In genomic region chr17:15877882-15878500, GRCh38 we compare ENCODE assay signal across 8 cellular contexts.
DNase-seq lines count a peak whose midpoint lies in the region; ATAC-seq, FAIRE-seq and TF ChIP-seq lines count a peak whose summit lies in the region.
"Not testable (repeated sequence)": the region's sequence is repeated elsewhere in the genome, so short reads cannot be mapped to it uniquely, and the experiment has no call there.

No MANE protein-coding gene starts in this region.

- not testable (repeated sequence) for H3K27me3 Mint-ChIP-seq in GM23338 (ENCODE audit: insufficient read depth, low read depth, poor library complexity); astrocyte (ENCODE audit: low read depth, unreplicated experiment); neural crest cell (ENCODE audit: low read depth); type B pancreatic cell

- not testable (repeated sequence) for ATAC-seq in GM23338, PC-3
- peak; percentile 72 for ATAC-seq in esophagus mucosa

- H3K27ac ChIP-seq in GM23338 (ENCODE audit: low read depth); PC-3 (ENCODE audit: low read length); astrocyte (ENCODE audit: low read depth, low read length): not testable (repeated sequence)
- peak overlapping the region; percentile 31; the same call in 1 of the 2 replicates for H3K27ac ChIP-seq in SK-N-MC

- H3K9me3 ChIP-seq in PC-3 (ENCODE audit: low read length); SK-N-MC (ENCODE audit: low read depth, low read length); astrocyte (ENCODE audit: insufficient read depth, low read depth, low read length): not testable (repeated sequence)

- intact Hi-C loops in PC-3 (cut with micrococcal nuclease): not testable (repeated sequence)

- not testable (repeated sequence) for H3K27me3 ChIP-seq in GM23338 (ENCODE audit: insufficient read depth); PC-3 (ENCODE audit: low read length); astrocyte (ENCODE audit: insufficient read depth, low read length); bronchial epithelial cell (ENCODE audit: control insufficient read depth, insufficient read depth, low read length)

- not testable (repeated sequence) for H3K27ac Mint-ChIP-seq in GM23338; astrocyte (ENCODE audit: unreplicated experiment)
- peak overlapping the region; percentile 85 for H3K27ac Mint-ChIP-seq in neural crest cell (ENCODE audit: unreplicated experiment)
- peak overlapping the region; percentile 35 for H3K27ac Mint-ChIP-seq in type B pancreatic cell

- not testable (repeated sequence) for H4K20me1 ChIP-seq in GM23338 (replicated peaks; ENCODE audit: insufficient read depth); PC-3 (ENCODE audit: low read length); astrocyte (ENCODE audit: insufficient read depth, low read length)

- not testable (repeated sequence) for H3K4me2 ChIP-seq in GM23338; PC-3 (ENCODE audit: low read length); astrocyte (ENCODE audit: low read length)

- H3K4me3 ChIP-seq in GM23338; PC-3 (ENCODE audit: low read length); SK-N-MC; astrocyte (ENCODE audit: insufficient read depth, low read depth, low read length); bronchial epithelial cell (ENCODE audit: low read depth, low read length): not testable (repeated sequence)

- not testable (repeated sequence) for H3K9ac ChIP-seq in PC-3 (ENCODE audit: low read length); SK-N-MC (ENCODE audit: insufficient read length); astrocyte (ENCODE audit: low read length)

- not testable (repeated sequence) for H3K36me3 ChIP-seq in GM23338 (ENCODE audit: insufficient read depth); PC-3 (ENCODE audit: low read depth, low read length); SK-N-MC (ENCODE audit: insufficient read depth, low read length); astrocyte (ENCODE audit: insufficient read depth, low read length); bronchial epithelial cell (ENCODE audit: control insufficient read depth, insufficient read depth, low read length)

- not testable (repeated sequence) for H3K4me3 Mint-ChIP-seq in GM23338; astrocyte (ENCODE audit: unreplicated experiment); neural crest cell
- H3K4me3 Mint-ChIP-seq in type B pancreatic cell: peak overlapping the region; percentile 38

- TF ChIP-seq CTCF in GM23338 (conservative IDR thresholded peaks at IDR 0.05; ENCODE audit: low read depth in 2 of 2); PC-3 (conservative IDR thresholded peaks at IDR 0.05; ENCODE audit: low read depth, low read length); astrocyte (IDR thresholded peaks at IDR 0.05; ENCODE audit: insufficient read depth, low read depth, low read length); bronchial epithelial cell (IDR thresholded peaks at IDR 0.05; ENCODE audit: insufficient read depth, low read length, severe bottlenecking); neural crest cell (conservative IDR thresholded peaks at IDR 0.05); type B pancreatic cell (conservative IDR thresholded peaks at IDR 0.05): not testable (repeated sequence)

- DNase-seq in GM23338 (ENCODE audit: low spot score); SK-N-MC (ENCODE audit: low read depth, low spot score); neural crest cell (ENCODE audit: low read depth, low spot score); type B pancreatic cell (ENCODE audit: extremely low spot score, unreplicated experiment): not testable (repeated sequence)
- DNase-seq in PC-3 (peak; percentile 48), astrocyte (ENCODE audit: low read depth) (peak; percentile 44), bronchial epithelial cell (ENCODE audit: low read depth) (peak; percentile 62)

- not testable (repeated sequence) for H3K9me2 ChIP-seq in GM23338 (ENCODE audit: insufficient read depth); PC-3 (replicated peaks; ENCODE audit: low read length)

- CTCF ChIA-PET in PC-3 (lab: Charles Lee): not testable (repeated sequence)

- not testable (repeated sequence) for H3K9me3 Mint-ChIP-seq in GM23338; astrocyte (ENCODE audit: unreplicated experiment); neural crest cell; type B pancreatic cell

- FAIRE-seq in astrocyte (lab: Jason Lieb, UNC); bronchial epithelial cell (lab: Jason Lieb, UNC): not testable (repeated sequence)

- H3F3A ChIP-seq in GM23338 (replicated peaks; ENCODE audit: low read depth); PC-3 (ENCODE audit: low read length, unreplicated experiment): not testable (repeated sequence)

- not testable (repeated sequence) for BruUV-seq in PC-3 (replicated peaks; lab: Mats Ljungman, UMichigan)

- H3K79me2 ChIP-seq in GM23338 (replicated peaks; ENCODE audit: insufficient read depth); PC-3 (ENCODE audit: low read length); astrocyte (ENCODE audit: insufficient read depth, low read length): not testable (repeated sequence)

- H3K4me1 ChIP-seq in GM23338 (ENCODE audit: insufficient read depth); PC-3 (ENCODE audit: insufficient read depth, low read length); astrocyte (ENCODE audit: insufficient read depth, low read length): not testable (repeated sequence)

- not testable (repeated sequence) for H3K4me1 Mint-ChIP-seq in GM23338; astrocyte (ENCODE audit: low read depth, unreplicated experiment); neural crest cell; type B pancreatic cell (ENCODE audit: unreplicated experiment)

- POLR2A ChIA-PET in PC-3 (lab: Charles Lee; ENCODE audit: unreplicated experiment): not testable (repeated sequence)

- not testable (repeated sequence) for H3K36me3 Mint-ChIP-seq in GM23338 (ENCODE audit: low read depth); astrocyte (ENCODE audit: low read depth, unreplicated experiment); neural crest cell (ENCODE audit: low read depth); type B pancreatic cell

- H2AFZ ChIP-seq in GM23338: 0 out of 2 replicates have a peak overlapping the region, but pooled peaks have one; percentile 47
- H2AFZ ChIP-seq in PC-3 (ENCODE audit: low read length); astrocyte (ENCODE audit: low read depth, low read length): not testable (repeated sequence)
